Comparison of ENCODE assay signal across 1 cellular context in the genomic region with DNA sequence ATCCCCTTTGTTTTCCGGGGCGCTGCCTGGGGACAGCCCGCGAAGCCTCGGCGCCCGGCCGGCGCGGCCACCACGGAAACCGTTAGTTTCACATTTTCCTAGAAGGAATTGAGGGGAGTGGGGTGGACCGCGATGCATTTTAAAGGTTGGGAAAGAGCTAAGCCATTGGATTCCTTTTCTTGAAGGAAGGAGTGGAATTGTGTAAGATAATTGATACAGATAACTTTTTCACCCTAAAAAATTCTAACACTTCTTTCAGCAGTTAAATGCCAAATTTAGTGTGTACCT.
TF ChIP-seq lines count a peak whose summit lies in the region.

No MANE protein-coding gene starts in this region.

TF ChIP-seq in HepG2, 621 proteins besides CTCF, POLR2A, EP300 and RAD21 (continued from another document):
- TF ChIP-seq, protein P1, sequence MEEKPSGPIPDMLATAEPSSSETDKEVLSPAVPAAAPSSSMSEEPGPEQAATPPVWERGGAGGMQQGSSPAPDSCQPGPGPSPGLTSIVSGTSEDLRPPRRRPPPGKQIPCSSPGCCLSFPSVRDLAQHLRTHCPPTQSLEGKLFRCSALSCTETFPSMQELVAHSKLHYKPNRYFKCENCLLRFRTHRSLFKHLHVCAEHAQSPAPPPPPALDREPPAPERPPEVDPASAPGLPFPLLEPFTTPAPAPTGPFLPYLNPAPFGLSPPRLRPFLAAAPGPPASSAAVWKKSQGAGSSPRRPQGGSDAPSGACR (CRISPR knock-in tag; IDR thresholded peaks at IDR 0.05): 0 out of 2 replicates have a peak, but pooled peaks have one; percentile 42
- TF ChIP-seq ZFP90 (CRISPR knock-in tag; IDR thresholded peaks at IDR 0.05; ENCODE audit: borderline replicate concordance) (no peak), ZNF782 (CRISPR knock-in tag; IDR thresholded peaks at IDR 0.05; ENCODE audit: borderline replicate concordance) (no peak)
- TF ChIP-seq, protein P2, sequence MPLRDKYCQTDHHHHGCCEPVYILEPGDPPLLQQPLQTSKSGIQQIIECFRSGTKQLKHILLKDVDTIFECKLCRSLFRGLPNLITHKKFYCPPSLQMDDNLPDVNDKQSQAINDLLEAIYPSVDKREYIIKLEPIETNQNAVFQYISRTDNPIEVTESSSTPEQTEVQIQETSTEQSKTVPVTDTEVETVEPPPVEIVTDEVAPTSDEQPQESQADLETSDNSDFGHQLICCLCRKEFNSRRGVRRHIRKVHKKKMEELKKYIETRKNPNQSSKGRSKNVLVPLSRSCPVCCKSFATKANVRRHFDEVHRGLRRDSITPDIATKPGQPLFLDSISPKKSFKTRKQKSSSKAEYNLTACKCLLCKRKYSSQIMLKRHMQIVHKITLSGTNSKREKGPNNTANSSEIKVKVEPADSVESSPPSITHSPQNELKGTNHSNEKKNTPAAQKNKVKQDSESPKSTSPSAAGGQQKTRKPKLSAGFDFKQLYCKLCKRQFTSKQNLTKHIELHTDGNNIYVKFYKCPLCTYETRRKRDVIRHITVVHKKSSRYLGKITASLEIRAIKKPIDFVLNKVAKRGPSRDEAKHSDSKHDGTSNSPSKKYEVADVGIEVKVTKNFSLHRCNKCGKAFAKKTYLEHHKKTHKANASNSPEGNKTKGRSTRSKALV (CRISPR knock-in tag; IDR thresholded peaks at IDR 0.05): no peak
